ENCODE assay signal across 11 cellular contexts in genomic region chr20:62321521-62321948, GRCh38. TPM values are rescaled to one million over a fixed set of nuclear protein-coding genes. Genes with fewer than 3 reads are reported as not detected.
DNase-seq lines count a peak whose midpoint lies in the region; ATAC-seq and TF ChIP-seq lines count a peak whose summit lies in the region.
"Had no signal": no experiment of that assay in that cellular context is flagged by ENCODE, and none has a peak within 500 bp of the region (broad histone marks: within the 10 kb centered on the region; RNA-seq: fewer than 3 reads in every experiment).

No MANE protein-coding gene starts in this region.

- peak; percentile 65 for ATAC-seq in GM23338
- peak; percentile 70 for ATAC-seq in WTC11
- ATAC-seq in GM18858 (IDR thresholded peaks at IDR 0.05; ENCODE audit: unreplicated experiment), result no peak
- ATAC-seq in HG02852 (IDR thresholded peaks at IDR 0.05; ENCODE audit: unreplicated experiment), result no peak

- TF ChIP-seq POLR2A in stomach (IDR thresholded peaks at IDR 0.05), result no peak

- H3K4me1 ChIP-seq in GM23338 (ENCODE audit: insufficient read depth), result no peaks in the 10 kb centered on the region
- H3K4me1 ChIP-seq in stomach, result no peaks in the 10 kb centered on the region
- H3K4me1 ChIP-seq: spleen had no signal

- H3K36me3 Mint-ChIP-seq in GM23338 (ENCODE audit: low read depth), result peaks cover 79% of the 10 kb centered on the region
- peaks cover 47% of the 10 kb centered on the region for H3K36me3 Mint-ChIP-seq in WTC11
- H3K36me3 Mint-ChIP-seq: activated naive CD8-positive, alpha-beta T cell had no signal

- no peak for TF ChIP-seq EP300 in stomach (IDR thresholded peaks at IDR 0.05)

- H3K9me3 Mint-ChIP-seq in GM23338, result peaks cover 26% of the 10 kb centered on the region
- H3K9me3 Mint-ChIP-seq in WTC11, result 0 out of 2 replicates have a peak, but pooled peaks cover 4% of the 10 kb centered on the region

- no peaks in the 10 kb centered on the region; the same call in 2 of the 3 replicates for H3K4me1 Mint-ChIP-seq in GM23338
- no peaks in the 10 kb centered on the region for H3K4me1 Mint-ChIP-seq in WTC11

- H3F3A ChIP-seq in GM23338 (replicated peaks; ENCODE audit: low read depth), result peaks cover 38% of the 10 kb centered on the region

- POLR2A ChIA-PET in WTC11 (lab: Charles Lee), result no interaction called here

- no peak overlapping the region for H2AFZ ChIP-seq in GM23338

- H3K79me2 ChIP-seq in GM23338 (replicated peaks; ENCODE audit: insufficient read depth), result no peaks in the 10 kb centered on the region

- WGBS in stomach, 5 donors, result 86 to 93% (median 90%) methylated on average over 6 to 7 of the region's 7 CpGs

- H4K20me1 ChIP-seq in GM23338 (replicated peaks; ENCODE audit: insufficient read depth), result no peaks in the 10 kb centered on the region

- no peaks in the 10 kb centered on the region for H3K9me3 ChIP-seq in stomach
- H3K9me3 ChIP-seq: spleen had no signal

- no peak for TF ChIP-seq CTCF in GM23338 (conservative IDR thresholded peaks at IDR 0.05; ENCODE audit: low read depth in 2 of 2)
- no peak for TF ChIP-seq CTCF in WTC11 (IDR thresholded peaks at IDR 0.05)
- no peak for TF ChIP-seq CTCF in stomach (IDR thresholded peaks at IDR 0.05)

- no peaks in the 10 kb centered on the region for H3K9me2 ChIP-seq in GM23338 (ENCODE audit: insufficient read depth)

- CTCF ChIA-PET in WTC11 (lab: Charles Lee), result no interaction called here

- DNase-seq in COLO668 (lab: John Stamatoyannopoulos, UW; ENCODE audit: unreplicated experiment), result peak; percentile 21
- DNase-seq in GM23338 (ENCODE audit: low spot score), result peak; percentile 62
- peak; percentile 59 for DNase-seq in WTC11 (ENCODE audit: low spot score)
- DNase-seq in iPS-NIHi11 (ENCODE audit: low spot score), result peak; percentile 88
- DNase-seq in NCI-H128 (lab: John Stamatoyannopoulos, UW; ENCODE audit: unreplicated experiment), result no peak
- no peak for DNase-seq in stomach
- DNase-seq: NCI-H2081 treated with DMSO at 0.1 percent for 48 hours, spleen had no signal

- H3K27me3 Mint-ChIP-seq in GM23338 (ENCODE audit: insufficient read depth, low read depth, poor library complexity), result peaks cover 33% of the 10 kb centered on the region
- H3K27me3 Mint-ChIP-seq in WTC11 (ENCODE audit: low read depth), result no peaks in the 10 kb centered on the region
- H3K27me3 Mint-ChIP-seq: activated naive CD8-positive, alpha-beta T cell had no signal

- peaks cover 34% of the 10 kb centered on the region for H3K36me3 ChIP-seq in GM23338 (ENCODE audit: insufficient read depth)
- H3K36me3 ChIP-seq in stomach, result peaks cover 51 to 88% (median 84%) of the 10 kb centered on the region in 4 donors

- no peak overlapping the region for H3K4me3 Mint-ChIP-seq in GM23338
- no peak overlapping the region for H3K4me3 Mint-ChIP-seq in WTC11
- H3K4me3 Mint-ChIP-seq: activated naive CD8-positive, alpha-beta T cell had no signal

- H3K27ac Mint-ChIP-seq in GM23338 (no peak overlapping the region), WTC11 (no peak overlapping the region)
- H3K27ac Mint-ChIP-seq: activated naive CD8-positive, alpha-beta T cell had no signal

- H3K27ac ChIP-seq in GM23338 (ENCODE audit: low read depth) (no peak overlapping the region), stomach (peak overlapping the region in 1 of 5 donors; percentile 24)
- H3K27ac ChIP-seq: spleen had no signal

- H3K27me3 ChIP-seq in GM23338 (ENCODE audit: insufficient read depth) (no peaks in the 10 kb centered on the region), stomach (no peaks in the 10 kb centered on the region)
- H3K27me3 ChIP-seq: spleen had no signal

- no peak overlapping the region for H3K4me2 ChIP-seq in GM23338

- no peak overlapping the region for H3K4me3 ChIP-seq in GM23338
- H3K4me3 ChIP-seq in stomach, result no peak overlapping the region
- H3K4me3 ChIP-seq: spleen had no signal

- intact Hi-C loops in stomach (cut with DNase I; ENCODE audit: low total_unique reads), result no loop called here

TF ChIP-seq in GM23338, 12 proteins besides CTCF, POLR2A, EP300 and RAD21 (continues in another document):
- no peak for TF ChIP-seq NANOG (IDR thresholded peaks at IDR 0.05; ENCODE audit: borderline replicate concordance)
- TF ChIP-seq POLR2AphosphoS5 (IDR thresholded peaks at IDR 0.05; ENCODE audit: low read depth), result no peak
- TF ChIP-seq CREB1 (CRISPR knock-in tag; IDR thresholded peaks at IDR 0.05; ENCODE audit: low read depth), result no peak
- no peak for TF ChIP-seq EZH2phosphoT487 (IDR thresholded peaks at IDR 0.05; ENCODE audit: unreplicated experiment)

TF ChIP-seq in WTC11, 78 proteins besides CTCF, POLR2A, EP300 and RAD21:
- TF ChIP-seq, protein P1, sequence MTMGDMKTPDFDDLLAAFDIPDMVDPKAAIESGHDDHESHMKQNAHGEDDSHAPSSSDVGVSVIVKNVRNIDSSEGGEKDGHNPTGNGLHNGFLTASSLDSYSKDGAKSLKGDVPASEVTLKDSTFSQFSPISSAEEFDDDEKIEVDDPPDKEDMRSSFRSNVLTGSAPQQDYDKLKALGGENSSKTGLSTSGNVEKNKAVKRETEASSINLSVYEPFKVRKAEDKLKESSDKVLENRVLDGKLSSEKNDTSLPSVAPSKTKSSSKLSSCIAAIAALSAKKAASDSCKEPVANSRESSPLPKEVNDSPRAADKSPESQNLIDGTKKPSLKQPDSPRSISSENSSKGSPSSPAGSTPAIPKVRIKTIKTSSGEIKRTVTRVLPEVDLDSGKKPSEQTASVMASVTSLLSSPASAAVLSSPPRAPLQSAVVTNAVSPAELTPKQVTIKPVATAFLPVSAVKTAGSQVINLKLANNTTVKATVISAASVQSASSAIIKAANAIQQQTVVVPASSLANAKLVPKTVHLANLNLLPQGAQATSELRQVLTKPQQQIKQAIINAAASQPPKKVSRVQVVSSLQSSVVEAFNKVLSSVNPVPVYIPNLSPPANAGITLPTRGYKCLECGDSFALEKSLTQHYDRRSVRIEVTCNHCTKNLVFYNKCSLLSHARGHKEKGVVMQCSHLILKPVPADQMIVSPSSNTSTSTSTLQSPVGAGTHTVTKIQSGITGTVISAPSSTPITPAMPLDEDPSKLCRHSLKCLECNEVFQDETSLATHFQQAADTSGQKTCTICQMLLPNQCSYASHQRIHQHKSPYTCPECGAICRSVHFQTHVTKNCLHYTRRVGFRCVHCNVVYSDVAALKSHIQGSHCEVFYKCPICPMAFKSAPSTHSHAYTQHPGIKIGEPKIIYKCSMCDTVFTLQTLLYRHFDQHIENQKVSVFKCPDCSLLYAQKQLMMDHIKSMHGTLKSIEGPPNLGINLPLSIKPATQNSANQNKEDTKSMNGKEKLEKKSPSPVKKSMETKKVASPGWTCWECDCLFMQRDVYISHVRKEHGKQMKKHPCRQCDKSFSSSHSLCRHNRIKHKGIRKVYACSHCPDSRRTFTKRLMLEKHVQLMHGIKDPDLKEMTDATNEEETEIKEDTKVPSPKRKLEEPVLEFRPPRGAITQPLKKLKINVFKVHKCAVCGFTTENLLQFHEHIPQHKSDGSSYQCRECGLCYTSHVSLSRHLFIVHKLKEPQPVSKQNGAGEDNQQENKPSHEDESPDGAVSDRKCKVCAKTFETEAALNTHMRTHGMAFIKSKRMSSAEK (CRISPR knock-in tag; IDR thresholded peaks at IDR 0.05; ENCODE audit: borderline replicate concordance), result no peak
- TF ChIP-seq, protein P2, sequence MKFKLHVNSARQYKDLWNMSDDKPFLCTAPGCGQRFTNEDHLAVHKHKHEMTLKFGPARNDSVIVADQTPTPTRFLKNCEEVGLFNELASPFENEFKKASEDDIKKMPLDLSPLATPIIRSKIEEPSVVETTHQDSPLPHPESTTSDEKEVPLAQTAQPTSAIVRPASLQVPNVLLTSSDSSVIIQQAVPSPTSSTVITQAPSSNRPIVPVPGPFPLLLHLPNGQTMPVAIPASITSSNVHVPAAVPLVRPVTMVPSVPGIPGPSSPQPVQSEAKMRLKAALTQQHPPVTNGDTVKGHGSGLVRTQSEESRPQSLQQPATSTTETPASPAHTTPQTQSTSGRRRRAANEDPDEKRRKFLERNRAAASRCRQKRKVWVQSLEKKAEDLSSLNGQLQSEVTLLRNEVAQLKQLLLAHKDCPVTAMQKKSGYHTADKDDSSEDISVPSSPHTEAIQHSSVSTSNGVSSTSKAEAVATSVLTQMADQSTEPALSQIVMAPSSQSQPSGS (CRISPR knock-in tag; IDR thresholded peaks at IDR 0.05; ENCODE audit: borderline replicate concordance, low read depth), result no peak
- TF ChIP-seq SMAD3 (CRISPR knock-in tag; IDR thresholded peaks at IDR 0.05; ENCODE audit: borderline replicate concordance) (no peak), IRF2 (CRISPR knock-in tag; IDR thresholded peaks at IDR 0.05; ENCODE audit: borderline replicate concordance, low read depth) (no peak), RORB (CRISPR knock-in tag; IDR thresholded peaks at IDR 0.05) (no peak)
TF ChIP-seq in WTC11: peak in this region for 0.

RNA-seq across cellular contexts. Expression of gene ADRM1, which starts 18.7 kb away (rescaled TPM):
- total RNA-seq in GM23338 (2014; rRNA removed; shearing (Covaris generic)), result 223 and 243 TPM in 2 replicates
- polyA plus RNA-seq in GM23338 (2016; fragmentation: Nextera tagmentation; extraction: Ambion mirVana), result 206 and 224 TPM in 2 replicates
- 146 to 160 TPM (median 147 TPM) in 3 replicates for total RNA-seq in WTC11 (2021)
- 100 to 1,000 TPM in 2 of 5 donors, 10 to 100 TPM in 3; 42.0 to 130 (median 68.4) TPM for total RNA-seq in stomach
- polyA plus RNA-seq in stomach, result 10 to 100 TPM; 82.3 to 91.3 (median 85.0) TPM

RNA-seq across cellular contexts. Expression of gene LAMA5, which starts 45.6 kb away (rescaled TPM):
- total RNA-seq in GM23338 (2014; rRNA removed; shearing (Covaris generic)), result 215 and 298 TPM in 2 replicates
- polyA plus RNA-seq in GM23338 (2016; fragmentation: Nextera tagmentation; extraction: Ambion mirVana) (192 and 201 TPM in 2 replicates), stomach (100 to 1,000 TPM in 1 of 3 donors, 10 to 100 TPM in 2; 41.4 to 278 (median 72.3) TPM)
- total RNA-seq in WTC11 (2021) (298 to 329 TPM (median 323 TPM) in 3 replicates), stomach (100 to 1,000 TPM in 2 of 5 donors, 10 to 100 TPM in 3; 42.2 to 278 (median 86.9) TPM)

Comparison
In these comparisons a context has a peak if more than half of its experiments do, and no peak if none do; other contexts are left out.
1. DNase-seq: peak in COLO668 (single experiment), GM23338 (single experiment), WTC11 (single experiment) and iPS-NIHi11 (single experiment); none in NCI-H128 (single experiment) and stomach (single experiment).
2. ATAC-seq: peak in GM23338 (single experiment) and WTC11 (single experiment); none in GM18858 (single experiment) and HG02852 (single experiment).